Comparison of ENCODE assay signal across 9 cellular contexts in genomic region chr21:18041012-18041411, GRCh38.
DNase-seq lines count a peak whose midpoint lies in the region; ATAC-seq, FAIRE-seq and TF ChIP-seq lines count a peak whose summit lies in the region.
"Had no signal": no experiment of that assay in that cellular context is flagged by ENCODE, and none has a peak within 500 bp of the region (broad histone marks: within the 10 kb centered on the region; RNA-seq: fewer than 3 reads in every experiment).

No MANE protein-coding gene starts in this region.

- WGBS in lower leg skin, 2 donors: 36 to 47% methylated on average over 3 of the region's 3 CpGs

- intact Hi-C loops in lower leg skin (cut with DNase I; ENCODE audit: low total_unique reads): no loop called here

- no peak overlapping the region for H3K27ac ChIP-seq in SK-N-MC

- peak; percentile 61 for ATAC-seq in GM19463 (IDR thresholded peaks at IDR 0.05; ENCODE audit: unreplicated experiment)
- no peak for ATAC-seq in GM21360 (IDR thresholded peaks at IDR 0.05; ENCODE audit: unreplicated experiment)

- no peak for TF ChIP-seq CTCF in lower leg skin (IDR thresholded peaks at IDR 0.05)

- TF ChIP-seq POLR2A in lower leg skin (IDR thresholded peaks at IDR 0.05): no peak

- H3K36me3 ChIP-seq in SK-N-MC (ENCODE audit: insufficient read depth, low read length): no peaks in the 10 kb centered on the region

- FAIRE-seq in islet of Langerhans (lab: Jason Lieb, UNC): peak; percentile 82

- no peaks in the 10 kb centered on the region for H3K9me3 ChIP-seq in SK-N-MC (ENCODE audit: low read depth, low read length)

- H3K4me3 ChIP-seq in SK-N-MC (no peak overlapping the region), lower leg skin (ENCODE audit: low read depth, poor library complexity, severe bottlenecking) (no peak overlapping the region)

- peak; percentile 8 for DNase-seq in LHCN-M2 (ENCODE audit: low read depth)
- peak; percentile 2 for DNase-seq in SK-N-MC (ENCODE audit: low read depth, low spot score)
- no peak for DNase-seq in lower leg skin (ENCODE audit: low spot score in 2 of 2)
- no peak for DNase-seq in NCI-H510A (lab: John Stamatoyannopoulos, UW)
- DNase-seq in AG08395 (ENCODE audit: low spot score): no peak
- DNase-seq: left cardiac atrium had no signal

- no peak overlapping the region for H3K9ac ChIP-seq in SK-N-MC (ENCODE audit: insufficient read length)

Comparison
In these comparisons a context has a peak if more than half of its experiments do, and no peak if none do; other contexts are left out.
1. DNase-seq: peak in LHCN-M2 (single experiment) and SK-N-MC (single experiment); none in lower leg skin (0 of 2), NCI-H510A (single experiment) and AG08395 (single experiment).